Comparison of ENCODE assay signal across 12 cellular contexts in the genomic region with DNA sequence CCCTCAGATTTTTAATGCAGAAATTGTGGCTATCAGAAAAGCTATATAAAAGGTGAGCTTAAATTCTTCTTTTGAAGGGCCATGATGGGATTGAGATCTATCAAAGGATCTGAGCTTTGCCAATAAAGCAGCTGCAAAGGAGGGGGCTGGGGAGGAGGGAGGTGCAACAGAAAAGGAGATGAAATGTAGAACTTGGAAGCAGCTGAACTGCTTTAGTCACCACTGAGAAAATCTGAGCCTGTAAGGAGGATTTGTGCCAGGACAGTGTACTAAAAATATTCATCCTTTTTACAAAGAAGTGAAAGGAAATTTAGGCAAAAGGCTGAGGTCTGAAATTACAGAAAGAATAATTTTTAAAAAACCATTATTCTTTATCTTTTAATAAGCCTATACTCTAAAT. TPM values are rescaled to one million over a fixed set of nuclear protein-coding genes. Genes with fewer than 3 reads are reported as not detected.
DNase-seq lines count a peak whose midpoint lies in the region; ATAC-seq and TF ChIP-seq lines count a peak whose summit lies in the region.
"Had no signal": no experiment of that assay in that cellular context is flagged by ENCODE, and none has a peak within 500 bp of the region (broad histone marks: within the 10 kb centered on the region; RNA-seq: fewer than 3 reads in every experiment).

No MANE protein-coding gene starts in this region.

- no peak overlapping the region for H3K4me3 Mint-ChIP-seq in activated naive CD8-positive, alpha-beta T cell treated with anti-CD3 and anti-CD28 coated beads for 36 hours
- H3K4me3 Mint-ChIP-seq: activated CD4-positive, alpha-beta memory T cell treated with anti-CD3 and anti-CD28 coated beads for 36 hours; activated naive CD8-positive, alpha-beta T cell treated with anti-CD3 and anti-CD28 coated beads, Interleukin-2, amount 10 ng/mL, durations not matched to agents 7 days and 5 days had no signal

- H3K9ac ChIP-seq in mesenchymal stem cell (ENCODE audit: low read length) = peak overlapping the region; percentile 82

- H4K91ac ChIP-seq in mesenchymal stem cell (ENCODE audit: low read length) = no peak overlapping the region

- no peak overlapping the region for H3K14ac ChIP-seq in mesenchymal stem cell (ENCODE audit: low read length in 2 of 2)

- H2AK5ac ChIP-seq in mesenchymal stem cell (ENCODE audit: low read length, severe bottlenecking) = no peak overlapping the region

- H2BK5ac ChIP-seq in mesenchymal stem cell (ENCODE audit: low read depth, low read length, poor library complexity, severe bottlenecking) = no peak overlapping the region

- H3K4ac ChIP-seq in mesenchymal stem cell (ENCODE audit: low read depth in 1 of 2, low read length in 2 of 2) = no peak overlapping the region

- H3K27me3 Mint-ChIP-seq in activated naive CD8-positive, alpha-beta T cell treated with anti-CD3 and anti-CD28 coated beads for 36 hours = no peaks in the 10 kb centered on the region
- H3K27me3 Mint-ChIP-seq: activated CD4-positive, alpha-beta memory T cell treated with anti-CD3 and anti-CD28 coated beads for 36 hours; activated naive CD8-positive, alpha-beta T cell treated with anti-CD3 and anti-CD28 coated beads, Interleukin-2, amount 10 ng/mL, durations not matched to agents 7 days and 5 days had no signal

- no peaks in the 10 kb centered on the region for H3K36me3 Mint-ChIP-seq in activated naive CD8-positive, alpha-beta T cell treated with anti-CD3 and anti-CD28 coated beads for 36 hours
- H3K36me3 Mint-ChIP-seq: activated CD4-positive, alpha-beta memory T cell treated with anti-CD3 and anti-CD28 coated beads for 36 hours; activated naive CD8-positive, alpha-beta T cell treated with anti-CD3 and anti-CD28 coated beads, Interleukin-2, amount 10 ng/mL, durations not matched to agents 7 days and 5 days had no signal

- H3K4me1 ChIP-seq in mesenchymal stem cell (ENCODE audit: control insufficient read depth, insufficient read depth, low read depth, low read length) = peaks cover 6% of the 10 kb centered on the region
- peaks cover 55% of the 10 kb centered on the region for H3K4me1 ChIP-seq in upper lobe of right lung

- ATAC-seq in upper lobe of right lung = peak; percentile 30
- no peak for ATAC-seq in HG02973 (IDR thresholded peaks at IDR 0.05; ENCODE audit: unreplicated experiment)
- ATAC-seq: esophagus mucosa had no signal

- H2BK15ac ChIP-seq in mesenchymal stem cell (ENCODE audit: low read depth, poor library complexity, severe bottlenecking) = no peak overlapping the region

- H3K27ac Mint-ChIP-seq in activated naive CD8-positive, alpha-beta T cell treated with anti-CD3 and anti-CD28 coated beads for 36 hours = no peak overlapping the region
- H3K27ac Mint-ChIP-seq: activated CD4-positive, alpha-beta memory T cell treated with anti-CD3 and anti-CD28 coated beads for 36 hours; activated naive CD8-positive, alpha-beta T cell treated with anti-CD3 and anti-CD28 coated beads, Interleukin-2, amount 10 ng/mL, durations not matched to agents 7 days and 5 days had no signal

- H3K23ac ChIP-seq in mesenchymal stem cell (ENCODE audit: low read length in 2 of 2) = no peak overlapping the region

- H3K4me1 Mint-ChIP-seq in activated naive CD8-positive, alpha-beta T cell treated with anti-CD3 and anti-CD28 coated beads for 36 hours = peaks cover 52% of the 10 kb centered on the region

- no peak overlapping the region for H2BK12ac ChIP-seq in mesenchymal stem cell (ENCODE audit: low read length in 2 of 2)

- H3K4me2 ChIP-seq in mesenchymal stem cell (ENCODE audit: low read length, poor library complexity, severe bottlenecking) = no peak overlapping the region

- H3K18ac ChIP-seq in mesenchymal stem cell (ENCODE audit: low read depth in 1 of 2, low read length in 2 of 2) = no peak overlapping the region

- peaks cover 12% of the 10 kb centered on the region for H3K79me1 ChIP-seq in mesenchymal stem cell (replicated peaks; ENCODE audit: low read length, poor library complexity, severe bottlenecking)

- no peaks in the 10 kb centered on the region for H3K9me3 Mint-ChIP-seq in activated naive CD8-positive, alpha-beta T cell treated with anti-CD3 and anti-CD28 coated beads for 36 hours
- H3K9me3 Mint-ChIP-seq: activated CD4-positive, alpha-beta memory T cell treated with anti-CD3 and anti-CD28 coated beads for 36 hours; activated naive CD8-positive, alpha-beta T cell treated with anti-CD3 and anti-CD28 coated beads, Interleukin-2, amount 10 ng/mL, durations not matched to agents 7 days and 5 days had no signal

- no peak overlapping the region for H4K8ac ChIP-seq in mesenchymal stem cell (ENCODE audit: low read length)

- peak overlapping the region in 1 of 2 experiments; percentile 57 for H3K4me3 ChIP-seq in mesenchymal stem cell (ENCODE audit: insufficient read depth in 1 of 2, low read depth in 1 of 2, low read length in 2 of 2)
- no peak overlapping the region for H3K4me3 ChIP-seq in upper lobe of right lung

- H3K27ac ChIP-seq in cingulate gyrus (ENCODE audit: low read depth, low read length) (peak overlapping the region; percentile 10), mesenchymal stem cell (ENCODE audit: low read length, poor library complexity, severe bottlenecking) (no peak overlapping the region), upper lobe of right lung (no peak overlapping the region)

- DNase-seq in NCI-H82 (lab: John Stamatoyannopoulos, UW) (peak; percentile 55), NCI-H82 treated with DMSO at 0.1 percent for 48 hours (lab: John Stamatoyannopoulos, UW; ENCODE audit: unreplicated experiment) (no peak), mesenchymal stem cell (no peak), upper lobe of right lung (no peak), NCI-H1694 treated with DMSO at 0.1 percent for 48 hours (lab: John Stamatoyannopoulos, UW) (no peak)
- no peak for DNase-seq in activated naive CD8-positive, alpha-beta T cell treated with anti-CD3 and anti-CD28 coated beads for 36 hours
- DNase-seq: activated CD4-positive, alpha-beta memory T cell treated with anti-CD3 and anti-CD28 coated beads for 36 hours; activated naive CD8-positive, alpha-beta T cell treated with anti-CD3 and anti-CD28 coated beads, Interleukin-2, amount 10 ng/mL, durations not matched to agents 7 days and 5 days; NCI-H2029 had no signal

- no peak overlapping the region for H2BK120ac ChIP-seq in mesenchymal stem cell (ENCODE audit: low read depth, low read length)

- H2AFZ ChIP-seq in mesenchymal stem cell (ENCODE audit: low read depth, low read length) = no peak overlapping the region

- H3K36me3 ChIP-seq in mesenchymal stem cell (ENCODE audit: control insufficient read depth in 1 of 2, insufficient read depth in 2 of 2, low read depth in 1 of 2, low read length in 2 of 2) = peaks cover 0 to 10% of the 10 kb centered on the region in 2 experiments
- H3K36me3 ChIP-seq in upper lobe of right lung = no peaks in the 10 kb centered on the region

- no peaks in the 10 kb centered on the region for H3K27me3 ChIP-seq in mesenchymal stem cell (ENCODE audit: control insufficient read depth in 1 of 2, insufficient read depth in 1 of 2, low read length in 2 of 2)
- no peaks in the 10 kb centered on the region for H3K27me3 ChIP-seq in upper lobe of right lung

- intact Hi-C loops in upper lobe of right lung (cut with DNase I) = no loop called here

- no peak for TF ChIP-seq CTCF in upper lobe of right lung (IDR thresholded peaks at IDR 0.05)

- H3K9me3 ChIP-seq in mesenchymal stem cell (ENCODE audit: control insufficient read depth, low read length) (no peaks in the 10 kb centered on the region), upper lobe of right lung (no peaks in the 10 kb centered on the region)

RNA-seq across cellular contexts. Expression of gene TSPAN3, which starts 10.3 kb away (rescaled TPM):
- polyA plus RNA-seq in mesenchymal stem cell (2013, experiment 1 of 2) = 226 TPM
- 236 TPM for polyA plus RNA-seq in mesenchymal stem cell (2013, experiment 2 of 2)
- 359 TPM for total RNA-seq in upper lobe of right lung
- 10 to 100 TPM; 40.6 to 43.1 TPM for total RNA-seq in activated naive CD8-positive, alpha-beta T cell treated with anti-CD3 and anti-CD28 coated beads for 36 hours
